In genomic region chr16:69276143-69277115, GRCh38 we compare ENCODE assay signal across 12 cellular contexts. TPM values are rescaled to one million over a fixed set of nuclear protein-coding genes. Genes with fewer than 3 reads are reported as not detected.
A peak's percentile ranks its signal among the peaks of the same experiment; 100 is the strongest.
DNase-seq lines count a peak whose midpoint lies in the region; ATAC-seq and TF ChIP-seq lines count a peak whose summit lies in the region.
"Had no signal": no experiment of that assay in that cellular context is flagged by ENCODE, and none has a peak within 500 bp of the region (broad histone marks: within the 10 kb centered on the region; RNA-seq: fewer than 3 reads in every experiment).

No MANE protein-coding gene starts in this region.

- H3K36me3 ChIP-seq in MG63 = peaks cover 3% of the 10 kb centered on the region

- no peak for ATAC-seq in HG03196 (IDR thresholded peaks at IDR 0.05; ENCODE audit: unreplicated experiment)
- no peak for ATAC-seq in GM18867 (IDR thresholded peaks at IDR 0.05; ENCODE audit: unreplicated experiment)
- ATAC-seq: Panc1 had no signal

- no peaks in the 10 kb centered on the region for H3K27me3 ChIP-seq in AG04450 (ENCODE audit: control insufficient read depth, insufficient read depth, low read length)
- H3K27me3 ChIP-seq in MG63 = no peaks in the 10 kb centered on the region

- POLR2A ChIA-PET in AG04450 (lab: Yijun Ruan, JAX) = interaction anchor here (0.9 to 1.0 kb wide), 3 partner anchors 9 to 89 kb away, joined by 3 to 4 read pairs (median 3); partner anchors contain the start of gene SNTB2

- CTCF ChIA-PET in AG04450 (lab: Charles Lee) = interaction anchor here (0.7 to 1.8 kb wide), 2 partner anchors 11 to 126 kb away, joined by 3 to 12 read pairs; no protein-coding TSS in a partner anchor

- no peak for TF ChIP-seq CTCF in AG04450 (IDR thresholded peaks at IDR 0.05; ENCODE audit: low read depth, low read length)
- no peak for TF ChIP-seq CTCF in fibroblast of mammary gland (conservative IDR thresholded peaks at IDR 0.05; ENCODE audit: control insufficient read depth, insufficient read depth, low read depth, low read length)

- H3K9me3 ChIP-seq in AG04450 (ENCODE audit: control insufficient read depth, insufficient read depth, low read length) (no peaks in the 10 kb centered on the region), MG63 (no peaks in the 10 kb centered on the region)

- peak overlapping the region; percentile 72 for H3K27ac ChIP-seq in AG04450 (ENCODE audit: low read depth, low read length)

- H3K4me3 ChIP-seq in AG04450 (ENCODE audit: low read depth, low read length) (peak overlapping the region; percentile 17; the same call in 1 of the 2 replicates), MG63 (no peak overlapping the region), fibroblast of mammary gland (ENCODE audit: control insufficient read depth, low read depth, low read length) (peak overlapping the region; percentile 15)

- DNase-seq in AG04450 (ENCODE audit: low read depth, low spot score) (peak; percentile 95), MG63 (peak; percentile 87), fibroblast of mammary gland (ENCODE audit: low read depth) (peak; percentile 99), non-pigmented ciliary epithelial cell (ENCODE audit: low read depth) (peak; percentile 79), DMS53 (lab: John Stamatoyannopoulos, UW) (no peak)
- no peak for DNase-seq in activated CD4-positive, CD25-positive, alpha-beta regulatory T cell treated with anti-CD3 and anti-CD28 coated beads, Interleukin-2, amount 50 U/mL, for 72 hours
- DNase-seq: activated CD4-positive, alpha-beta T cell treated with anti-CD3 and anti-CD28 coated beads for 4 hours; effector memory CD4-positive, alpha-beta T cell; NCI-H1694 had no signal

RNA-seq across cellular contexts. Expression of gene VPS4A, which starts 34.7 kb away (rescaled TPM):
- polyA plus RNA-seq in AG04450 (2011; rRNA removed) = 12.8 and 16.6 TPM in 2 replicates
- 21.7 and 29.9 TPM in 2 replicates for polyA minus RNA-seq in AG04450 (2011; rRNA and poly(A)+ RNA removed)
- total RNA-seq in MG63 (2014; rRNA removed; shearing (Covaris generic); ENCODE audit: low replicate concordance) = 31.3 and 34.5 TPM in 2 replicates

RNA-seq across cellular contexts. Expression of gene PDF, which starts 54.0 kb away (rescaled TPM):
- 5.4 and 6.4 TPM in 2 replicates for polyA plus RNA-seq in AG04450 (2011; rRNA removed)
- polyA minus RNA-seq in AG04450 (2011; rRNA and poly(A)+ RNA removed) = 2.2 and 2.6 TPM in 2 replicates
- total RNA-seq in MG63 (2014; rRNA removed; shearing (Covaris generic); ENCODE audit: low replicate concordance) = 9.1 and 28.5 TPM in 2 replicates

Comparison
In these comparisons a context has a peak if more than half of its experiments do, and no peak if none do; other contexts are left out.
1. DNase-seq: peak in AG04450 (single experiment), MG63 (single experiment), fibroblast of mammary gland (single experiment) and non-pigmented ciliary epithelial cell (single experiment); none in DMS53 (single experiment) and activated CD4-positive, CD25-positive, alpha-beta regulatory T cell treated with anti-CD3 and anti-CD28 coated beads, Interleukin-2, amount 50 U/mL, for 72 hours (single experiment).